9 cellular contexts compared by ENCODE assay signal in the genomic region with DNA sequence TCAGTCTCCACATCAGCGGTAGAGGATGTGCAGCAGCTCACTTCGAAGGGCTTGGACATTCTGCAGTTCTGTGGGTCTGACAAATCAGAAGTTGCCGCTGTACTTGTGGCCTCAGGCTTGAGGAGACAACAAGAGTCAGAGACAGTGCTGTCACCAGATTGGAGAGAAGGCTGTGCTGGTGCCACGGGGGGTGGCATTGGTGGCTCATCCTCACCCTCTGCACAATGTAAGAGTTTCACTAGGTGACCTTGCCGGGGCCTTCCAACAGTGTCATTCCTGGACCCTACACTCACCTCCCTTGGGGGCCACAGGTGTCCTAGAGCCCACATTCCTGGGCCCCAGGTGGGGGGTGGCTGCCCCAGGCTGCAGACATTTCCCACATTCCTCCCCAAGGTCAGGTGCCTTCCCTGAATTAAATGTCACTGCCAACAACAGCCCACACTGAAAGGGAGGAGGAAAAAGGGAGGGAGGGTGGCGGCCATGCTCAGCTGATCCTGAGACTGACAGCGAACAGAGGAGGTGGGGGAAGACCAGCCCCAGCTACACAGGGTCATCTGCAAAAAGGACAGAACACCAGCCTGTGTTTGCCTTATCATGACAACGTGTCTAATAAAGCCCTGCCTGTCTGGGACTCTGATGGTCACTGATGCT. TPM values are rescaled to one million over a fixed set of nuclear protein-coding genes. Genes with fewer than 3 reads are reported as not detected.
DNase-seq lines count a peak whose midpoint lies in the region; ATAC-seq and TF ChIP-seq lines count a peak whose summit lies in the region.
"Had no signal": no experiment of that assay in that cellular context is flagged by ENCODE, and none has a peak within 500 bp of the region (broad histone marks: within the 10 kb centered on the region; RNA-seq: fewer than 3 reads in every experiment).

No MANE protein-coding gene starts in this region.

- peak overlapping the region; percentile 38 for H2BK12ac ChIP-seq in trophoblast cell (ENCODE audit: low read length)

- peak overlapping the region; percentile 57 for H4K91ac ChIP-seq in trophoblast cell (ENCODE audit: low read depth, low read length)

- no peak overlapping the region for H3K4me3 ChIP-seq in dorsolateral prefrontal cortex
- no peak overlapping the region for H3K4me3 ChIP-seq in trophoblast cell (ENCODE audit: low read depth, low read length)
- H3K4me3 ChIP-seq: sigmoid colon had no signal

- no peak overlapping the region for H3K9ac ChIP-seq in trophoblast cell (ENCODE audit: low read length)

- DNase-seq in GM13977 (ENCODE audit: low spot score) (peak; percentile 46), dorsolateral prefrontal cortex (no peak), trophoblast cell (peak; percentile 77 to 86)

- H2BK120ac ChIP-seq in trophoblast cell (ENCODE audit: insufficient read depth, low read length, poor library complexity) = no peak overlapping the region

- H2AFZ ChIP-seq in trophoblast cell (ENCODE audit: insufficient read depth, low read length, poor library complexity) = no peak overlapping the region

- no peaks in the 10 kb centered on the region for H3K9me3 ChIP-seq in trophoblast cell (ENCODE audit: insufficient read depth, low read depth, low read length)
- H3K9me3 ChIP-seq: sigmoid colon had no signal

- H3K4me3 Mint-ChIP-seq in IgD-negative memory B cell = peak overlapping the region in 3 of 4 donors; percentile 56 to 88 (median 75)
- H3K4me3 Mint-ChIP-seq: T-helper 1 cell treated with Interleukin-12 subunit alpha and Interleukin-12 subunit beta and Interleukin-4 antibody, amounts not matched to agents 30 μg/mL and 1 μg/mL, for 36 hours had no signal

- no peak overlapping the region for H3K4me2 ChIP-seq in trophoblast cell (ENCODE audit: low read length)

- no peak overlapping the region for H4K8ac ChIP-seq in trophoblast cell (ENCODE audit: low read depth, low read length)

- in situ Hi-C loops in GM13977 (cut with MboI; ENCODE audit: low pct_unique_long_range_greater_than_20kb, low sequenced_read_pairs, unreplicated experiment) = loop anchor here (25.0 kb wide), 1 partner anchor 287 kb away; no protein-coding TSS in a partner anchor

- peaks cover 0 to 23% of the 10 kb centered on the region in 2 experiments for H3K4me1 ChIP-seq in trophoblast cell (ENCODE audit: control insufficient read depth in 1 of 2, insufficient read depth in 2 of 2, low read length in 2 of 2)

- no CpG with 5 or more reads among the region's 8 CpGs for WGBS in trophoblast cell (ENCODE audit: extremely low coverage, insufficient coverage, insufficient read length)

- H3K9me3 Mint-ChIP-seq in IgD-negative memory B cell = no peaks in the 10 kb centered on the region
- H3K9me3 Mint-ChIP-seq: T-helper 1 cell treated with Interleukin-12 subunit alpha and Interleukin-12 subunit beta and Interleukin-4 antibody, amounts not matched to agents 30 μg/mL and 1 μg/mL, for 36 hours had no signal

- H3K79me2 ChIP-seq in trophoblast cell (ENCODE audit: control insufficient read depth, insufficient read depth, low read length, poor library complexity) = no peaks in the 10 kb centered on the region

- no peak overlapping the region for H3K18ac ChIP-seq in trophoblast cell (ENCODE audit: low read length)

- H3K27ac ChIP-seq in dorsolateral prefrontal cortex (peak overlapping the region in 57 of 59 donors; percentile 20 to 100 (median 92)), trophoblast cell (ENCODE audit: low read depth, low read length) (peak overlapping the region; percentile 45)
- H3K27ac ChIP-seq: sigmoid colon had no signal

- no peak overlapping the region for H2AK5ac ChIP-seq in trophoblast cell (ENCODE audit: low read length)

- H3K79me1 ChIP-seq in trophoblast cell (ENCODE audit: low read length) = peaks cover 4% of the 10 kb centered on the region

- peaks cover 28 to 38% (median 35%) of the 10 kb centered on the region in 3 donors for H3K4me1 Mint-ChIP-seq in IgD-negative memory B cell

- peak overlapping the region; percentile 14 for H3K14ac ChIP-seq in trophoblast cell (ENCODE audit: low read length)

- H4K12ac ChIP-seq in trophoblast cell (ENCODE audit: low read depth, low read length) = no peak overlapping the region

- no peak overlapping the region for H3K23ac ChIP-seq in trophoblast cell (ENCODE audit: low read length)

- ATAC-seq in HG03460 (IDR thresholded peaks at IDR 0.05; ENCODE audit: unreplicated experiment) (no peak), HG03457 (IDR thresholded peaks at IDR 0.05; ENCODE audit: unreplicated experiment) (no peak), GM21717 (IDR thresholded peaks at IDR 0.05; ENCODE audit: unreplicated experiment) (no peak)

- H3K27ac Mint-ChIP-seq in IgD-negative memory B cell = no peak overlapping the region
- H3K27ac Mint-ChIP-seq: T-helper 1 cell treated with Interleukin-12 subunit alpha and Interleukin-12 subunit beta and Interleukin-4 antibody, amounts not matched to agents 30 μg/mL and 1 μg/mL, for 36 hours had no signal

- peak overlapping the region; percentile 1 for H2BK5ac ChIP-seq in trophoblast cell (ENCODE audit: low read depth, low read length, poor library complexity)

- no peak overlapping the region for H3K4ac ChIP-seq in trophoblast cell (ENCODE audit: low read depth, low read length)

- peaks cover 0 to 2% of the 10 kb centered on the region in 2 experiments for H3K36me3 ChIP-seq in trophoblast cell (ENCODE audit: control insufficient read depth in 1 of 2, insufficient read depth in 2 of 2, low read length in 2 of 2)

- TF ChIP-seq CTCF in GM13977 (IDR thresholded peaks at IDR 0.05; ENCODE audit: extremely low read depth, insufficient read depth, missing control alignments) (no peak), dorsolateral prefrontal cortex (IDR thresholded peaks at IDR 0.05 in 54 of 56, conservative IDR thresholded peaks at IDR 0.05 in 2 of 56; ENCODE audit: low read depth in 1 of 56, partially characterized antibody in 56 of 56) (no peak)

- H3K27me3 Mint-ChIP-seq in IgD-negative memory B cell = no peaks in the 10 kb centered on the region

- peaks cover 2% of the 10 kb centered on the region for H3K36me3 Mint-ChIP-seq in IgD-negative memory B cell

- intact Hi-C loops in dorsolateral prefrontal cortex (cut with DNase I) = loop anchor here in 1 of 2 donors (2.0 to 10.0 kb wide), 2 partner anchors 51 to 251 kb away; no protein-coding TSS in a partner anchor

- H3K27me3 ChIP-seq in dorsolateral prefrontal cortex (no peaks in the 10 kb centered on the region), trophoblast cell (ENCODE audit: insufficient read depth, low read length) (no peaks in the 10 kb centered on the region)
- H3K27me3 ChIP-seq: sigmoid colon had no signal

RNA-seq across cellular contexts. Expression of gene TMCC2, which starts 46.4 kb away (rescaled TPM):
- polyA plus RNA-seq in IgD-negative memory B cell = 0.11 TPM
- total RNA-seq in dorsolateral prefrontal cortex = 100 to 1,000 TPM in 42 of 120 experiments, 10 to 100 TPM in 78; 52.9 to 143 (median 93.9) TPM
- 2.3 and 2.4 TPM in 2 replicates for polyA plus RNA-seq in trophoblast cell (2013)

RNA-seq across cellular contexts. Expression of gene NUAK2, which starts 47.4 kb away (rescaled TPM):
- polyA plus RNA-seq in IgD-negative memory B cell = 91.9 TPM
- total RNA-seq in dorsolateral prefrontal cortex = 1 to 10 TPM in 102 of 120 experiments, under 1 TPM in 18; 0.55 to 5.2 (median 1.7) TPM
- polyA plus RNA-seq in trophoblast cell (2013) = 20.4 and 22.1 TPM in 2 replicates

Comparison
In these comparisons a context has a peak if more than half of its experiments do, and no peak if none do; other contexts are left out.
1. DNase-seq: peak in GM13977 (single experiment) and trophoblast cell (2 of 2); none in dorsolateral prefrontal cortex (0 of 10).